Comparison of ENCODE assay signal across 1 cellular context in genomic region chr9:136267261-136268111, GRCh38.
A peak's percentile ranks its signal among the peaks of the same experiment; 100 is the strongest.
TF ChIP-seq lines count a peak whose summit lies in the region.

No MANE protein-coding gene starts in this region.

TF ChIP-seq in HepG2, 621 proteins besides CTCF, POLR2A, EP300 and RAD21 (continued from another document and continues in another):
- TF ChIP-seq SNAPC4 (CRISPR knock-in tag; IDR thresholded peaks at IDR 0.05), result no peak
- TF ChIP-seq YY1 (IDR thresholded peaks at IDR 0.05; ENCODE audit: insufficient read depth, insufficient replicate concordance, low read depth, low read length), result peak; percentile 50
- no peak for TF ChIP-seq ARNT (IDR thresholded peaks at IDR 0.05)
- 0 out of 2 replicates have a peak, but pooled peaks have one; percentile 26 for TF ChIP-seq HINFP (CRISPR knock-in tag; IDR thresholded peaks at IDR 0.05; ENCODE audit: low read depth)
- TF ChIP-seq SNAI1 (CRISPR knock-in tag; IDR thresholded peaks at IDR 0.05; ENCODE audit: borderline replicate concordance), result no peak
- no peak for TF ChIP-seq ZMYM2 (CRISPR knock-in tag; IDR thresholded peaks at IDR 0.05)
- no peak for TF ChIP-seq ZNF639 (CRISPR knock-in tag; conservative IDR thresholded peaks at IDR 0.05)
- TF ChIP-seq NFYC (CRISPR knock-in tag; IDR thresholded peaks at IDR 0.05), result no peak
- peak; percentile 20; the same call in 1 of the 2 replicates for TF ChIP-seq ZFP91 (CRISPR knock-in tag; IDR thresholded peaks at IDR 0.05; ENCODE audit: borderline replicate concordance)
- TF ChIP-seq ADNP (CRISPR knock-in tag; IDR thresholded peaks at IDR 0.05), result 0 out of 2 replicates have a peak, but pooled peaks have one; percentile 53
- peak; percentile 46 for TF ChIP-seq STAG1 (CRISPR knock-in tag; IDR thresholded peaks at IDR 0.05)
- no peak for TF ChIP-seq ZNF720 (CRISPR knock-in tag; IDR thresholded peaks at IDR 0.05)
- no peak for TF ChIP-seq ISX (CRISPR knock-in tag; conservative IDR thresholded peaks at IDR 0.05)
- TF ChIP-seq SALL2 (CRISPR knock-in tag; IDR thresholded peaks at IDR 0.05), result no peak
- TF ChIP-seq ZBTB2 (CRISPR knock-in tag; IDR thresholded peaks at IDR 0.05; ENCODE audit: low read depth), result no peak
- TF ChIP-seq MAFK (conservative IDR thresholded peaks at IDR 0.05 in 1 of 2, IDR thresholded peaks at IDR 0.05 in 1 of 2; ENCODE audit: low read length in 2 of 2), result no peak
- TF ChIP-seq ZNF891 (CRISPR knock-in tag; IDR thresholded peaks at IDR 0.05), result 0 out of 2 replicates have a peak, but pooled peaks have one; percentile 31
- TF ChIP-seq SAP130 (CRISPR knock-in tag; IDR thresholded peaks at IDR 0.05; ENCODE audit: low read depth), result 0 out of 2 replicates have a peak, but pooled peaks have one; percentile 24
- TF ChIP-seq FOXJ3 (CRISPR knock-in tag; IDR thresholded peaks at IDR 0.05; ENCODE audit: borderline replicate concordance), result no peak
- no peak for TF ChIP-seq EZH2 (conservative IDR thresholded peaks at IDR 0.05; ENCODE audit: low read depth, low read length)
- TF ChIP-seq, protein P1, sequence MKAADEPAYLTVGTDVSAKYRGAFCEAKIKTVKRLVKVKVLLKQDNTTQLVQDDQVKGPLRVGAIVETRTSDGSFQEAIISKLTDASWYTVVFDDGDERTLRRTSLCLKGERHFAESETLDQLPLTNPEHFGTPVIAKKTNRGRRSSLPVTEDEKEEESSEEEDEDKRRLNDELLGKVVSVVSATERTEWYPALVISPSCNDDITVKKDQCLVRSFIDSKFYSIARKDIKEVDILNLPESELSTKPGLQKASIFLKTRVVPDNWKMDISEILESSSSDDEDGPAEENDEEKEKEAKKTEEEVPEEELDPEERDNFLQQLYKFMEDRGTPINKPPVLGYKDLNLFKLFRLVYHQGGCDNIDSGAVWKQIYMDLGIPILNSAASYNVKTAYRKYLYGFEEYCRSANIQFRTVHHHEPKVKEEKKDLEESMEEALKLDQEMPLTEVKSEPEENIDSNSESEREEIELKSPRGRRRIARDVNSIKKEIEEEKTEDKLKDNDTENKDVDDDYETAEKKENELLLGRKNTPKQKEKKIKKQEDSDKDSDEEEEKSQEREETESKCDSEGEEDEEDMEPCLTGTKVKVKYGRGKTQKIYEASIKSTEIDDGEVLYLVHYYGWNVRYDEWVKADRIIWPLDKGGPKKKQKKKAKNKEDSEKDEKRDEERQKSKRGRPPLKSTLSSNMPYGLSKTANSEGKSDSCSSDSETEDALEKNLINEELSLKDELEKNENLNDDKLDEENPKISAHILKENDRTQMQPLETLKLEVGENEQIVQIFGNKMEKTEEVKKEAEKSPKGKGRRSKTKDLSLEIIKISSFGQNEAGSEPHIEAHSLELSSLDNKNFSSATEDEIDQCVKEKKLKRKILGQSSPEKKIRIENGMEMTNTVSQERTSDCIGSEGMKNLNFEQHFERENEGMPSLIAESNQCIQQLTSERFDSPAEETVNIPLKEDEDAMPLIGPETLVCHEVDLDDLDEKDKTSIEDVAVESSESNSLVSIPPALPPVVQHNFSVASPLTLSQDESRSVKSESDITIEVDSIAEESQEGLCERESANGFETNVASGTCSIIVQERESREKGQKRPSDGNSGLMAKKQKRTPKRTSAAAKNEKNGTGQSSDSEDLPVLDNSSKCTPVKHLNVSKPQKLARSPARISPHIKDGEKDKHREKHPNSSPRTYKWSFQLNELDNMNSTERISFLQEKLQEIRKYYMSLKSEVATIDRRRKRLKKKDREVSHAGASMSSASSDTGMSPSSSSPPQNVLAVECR (CRISPR knock-in tag; IDR thresholded peaks at IDR 0.05; ENCODE audit: borderline replicate concordance), result no peak
- no peak for TF ChIP-seq GPBP1L1 (CRISPR knock-in tag; IDR thresholded peaks at IDR 0.05)
- 0 out of 2 replicates have a peak, but pooled peaks have one; percentile 52 for TF ChIP-seq ZNF333 (CRISPR knock-in tag; IDR thresholded peaks at IDR 0.05; ENCODE audit: borderline replicate concordance)
- TF ChIP-seq SPEN (CRISPR knock-in tag; IDR thresholded peaks at IDR 0.05; ENCODE audit: low read depth), result peak; percentile 17; the same call in 1 of the 2 replicates
- no peak for TF ChIP-seq ZNF432 (CRISPR knock-in tag; IDR thresholded peaks at IDR 0.05; ENCODE audit: borderline replicate concordance)
- TF ChIP-seq ZNF331 (CRISPR knock-in tag; IDR thresholded peaks at IDR 0.05), result 0 out of 2 replicates have a peak, but pooled peaks have one; percentile 11
- TF ChIP-seq KLF12 (CRISPR knock-in tag; IDR thresholded peaks at IDR 0.05; ENCODE audit: borderline replicate concordance), result no peak
- TF ChIP-seq ZFP41 (CRISPR knock-in tag; IDR thresholded peaks at IDR 0.05; ENCODE audit: borderline replicate concordance), result no peak
- TF ChIP-seq ZNF616 (CRISPR knock-in tag; IDR thresholded peaks at IDR 0.05; ENCODE audit: low read depth), result no peak
- no peak for TF ChIP-seq XRCC5 (optimal IDR thresholded peaks at IDR 0.05; ENCODE audit: low read length)
- TF ChIP-seq ZNF275 (CRISPR knock-in tag; IDR thresholded peaks at IDR 0.05; ENCODE audit: borderline replicate concordance), result no peak
- TF ChIP-seq ZFP82 (CRISPR knock-in tag; IDR thresholded peaks at IDR 0.05; ENCODE audit: borderline replicate concordance), result no peak
- TF ChIP-seq ZNF547 (CRISPR knock-in tag; IDR thresholded peaks at IDR 0.05), result no peak
- TF ChIP-seq ZNF883 (CRISPR knock-in tag; IDR thresholded peaks at IDR 0.05; ENCODE audit: not compliant biosample characterization), result no peak
- no peak for TF ChIP-seq TSC22D2 (CRISPR knock-in tag; IDR thresholded peaks at IDR 0.05; ENCODE audit: borderline replicate concordance)
- no peak for TF ChIP-seq ZBTB44 (CRISPR knock-in tag; IDR thresholded peaks at IDR 0.05)
- TF ChIP-seq POGZ (CRISPR knock-in tag; IDR thresholded peaks at IDR 0.05), result no peak
- TF ChIP-seq ETV5 (CRISPR knock-in tag; IDR thresholded peaks at IDR 0.05; ENCODE audit: borderline replicate concordance), result no peak
- TF ChIP-seq KLF15 (CRISPR knock-in tag; IDR thresholded peaks at IDR 0.05; ENCODE audit: borderline replicate concordance), result 0 out of 2 replicates have a peak, but pooled peaks have one; percentile 33
